Comparison of ENCODE assay signal across 17 cellular contexts in genomic region chr17:33267279-33267790, GRCh38. TPM values are rescaled to one million over a fixed set of nuclear protein-coding genes. Genes with fewer than 3 reads are reported as not detected.
DNase-seq lines count a peak whose midpoint lies in the region; ATAC-seq, FAIRE-seq and TF ChIP-seq lines count a peak whose summit lies in the region.
"Had no signal": no experiment of that assay in that cellular context is flagged by ENCODE, and none has a peak within 500 bp of the region (broad histone marks: within the 10 kb centered on the region; RNA-seq: fewer than 3 reads in every experiment).

No MANE protein-coding gene starts in this region.

- H3K36me3 ChIP-seq in kidney epithelial cell (ENCODE audit: control insufficient read depth, insufficient read depth, low read length) = no peaks in the 10 kb centered on the region
- H3K36me3 ChIP-seq: BE2C, left ventricle myocardium inferior, vagina had no signal

- DNase-seq in AG04449 (ENCODE audit: low read depth, low spot score) (peak; percentile 76), HTR-8/SVneo (ENCODE audit: insufficient read length, low spot score) (peak; percentile 54), astrocyte of the hippocampus (ENCODE audit: low read depth, low spot score) (peak; percentile 64), kidney epithelial cell (ENCODE audit: low read depth) (peak; percentile 96), epidermal melanocyte (ENCODE audit: insufficient read length, low spot score) (no peak), superior temporal gyrus (ENCODE audit: extremely low spot score) (no peak)
- DNase-seq: activated CD8-positive, alpha-beta T cell treated with anti-CD3 and anti-CD28 coated beads, Interleukin-2, amount 10 ng/mL, durations not matched to agents 7 days and 5 days; activated naive CD4-positive, alpha-beta T cell treated with Interleukin-2 at 50 U/mL for 16 hours; BE2C; glutamatergic neuron; left ventricle myocardium inferior; OCI-M1; T-helper 9 cell had no signal

- no peaks in the 10 kb centered on the region for H3K27me3 ChIP-seq in kidney epithelial cell (ENCODE audit: control insufficient read depth, insufficient read depth, low read length)
- H3K27me3 ChIP-seq: vagina had no signal

- FAIRE-seq in HTR-8/SVneo (lab: Jason Lieb, UNC) = peak; percentile 95
- FAIRE-seq: colon had no signal

- H3K4me3 ChIP-seq in AG04449 (ENCODE audit: low read depth, low read length) (no peak overlapping the region), kidney epithelial cell (ENCODE audit: low read depth, low read length) (no peak overlapping the region)
- H3K4me3 ChIP-seq: left ventricle myocardium inferior, vagina had no signal

- CTCF ChIA-PET in AG04449 (lab: Yijun Ruan, JAX) = no interaction called here

- no peak for TF ChIP-seq CTCF in AG04449 (IDR thresholded peaks at IDR 0.05; ENCODE audit: insufficient read depth, low read length, missing control alignments)
- no peak for TF ChIP-seq CTCF in kidney epithelial cell (IDR thresholded peaks at IDR 0.05; ENCODE audit: insufficient read depth, low read length, poor library complexity, severe bottlenecking)

- POLR2A ChIA-PET in AG04449 (lab: Yijun Ruan, JAX) = no interaction called here

- no peak for ATAC-seq in HG02852 (IDR thresholded peaks at IDR 0.05; ENCODE audit: unreplicated experiment)
- ATAC-seq in HG02623 (IDR thresholded peaks at IDR 0.05; ENCODE audit: unreplicated experiment) = no peak
- ATAC-seq: activated CD8-positive, alpha-beta T cell treated with anti-CD3 and anti-CD28 coated beads, Interleukin-2, amount 10 ng/mL, durations not matched to agents 7 days and 5 days had no signal

RNA-seq across cellular contexts. Expression of gene ASIC2, which starts 25.8 kb away (rescaled TPM):
- total RNA-seq in kidney epithelial cell = 0.14 and 0.25 TPM in 2 replicates
- total RNA-seq: activated CD8-positive, alpha-beta T cell treated with anti-CD3 and anti-CD28 coated beads, Interleukin-2, amount 10 ng/mL, durations not matched to agents 7 days and 5 days; left ventricle myocardium inferior; vagina had no signal

Comparison
In these comparisons a context has a peak if more than half of its experiments do, and no peak if none do; other contexts are left out.
1. DNase-seq: peak in AG04449 (single experiment), HTR-8/SVneo (single experiment), astrocyte of the hippocampus (single experiment) and kidney epithelial cell (single experiment); none in epidermal melanocyte (single experiment) and superior temporal gyrus (single experiment).